In genomic region chr15:49171790-49172189, GRCh38 we compare ENCODE assay signal across 16 cellular contexts. TPM values are rescaled to one million over a fixed set of nuclear protein-coding genes. Genes with fewer than 3 reads are reported as not detected.
DNase-seq lines count a peak whose midpoint lies in the region; ATAC-seq and TF ChIP-seq lines count a peak whose summit lies in the region.
"Had no signal": no experiment of that assay in that cellular context is flagged by ENCODE, and none has a peak within 500 bp of the region (broad histone marks: within the 10 kb centered on the region; RNA-seq: fewer than 3 reads in every experiment).

No MANE protein-coding gene starts in this region.

- H3K27ac Mint-ChIP-seq in HFFc6 (no peak overlapping the region; the same call in 1 of the 2 replicates), naive B cell (peak overlapping the region in 2 of 6 donors; percentile 69 to 84)
- H3K27ac Mint-ChIP-seq in activated CD8-positive, alpha-beta T cell treated with anti-CD3 and anti-CD28 coated beads, Interleukin-2, amount 10 ng/mL, durations not matched to agents 7 days and 5 days = no peak overlapping the region

- H3F3A ChIP-seq in SK-N-SH (replicated peaks; ENCODE audit: insufficient read depth) = peaks cover 9% of the 10 kb centered on the region

- in situ Hi-C loops in gastrocnemius medialis (cut with MboI; ENCODE audit: low sequenced_read_pairs in 4 of 4) = loop anchor here in 1 of 4 donors (25.0 kb wide), 1 partner anchor 309 kb away; no protein-coding TSS in a partner anchor

- 94% methylated on average over 12 of the region's 12 CpGs for WGBS in SK-N-SH (ENCODE audit: low lambda C conversion rate)

- H3K4me2 ChIP-seq in SK-N-SH = peak overlapping the region; percentile 79; the same call in 1 of the 2 replicates

- H3K9me3 ChIP-seq in SK-N-SH (no peaks in the 10 kb centered on the region), gastrocnemius medialis (no peaks in the 10 kb centered on the region)
- H3K9me3 ChIP-seq: adrenal gland, pancreas, SJSA1, transverse colon had no signal

- H3K36me3 ChIP-seq in SK-N-SH (replicated peaks in 1 of 2; ENCODE audit: control insufficient read depth in 1 of 2, insufficient read depth in 2 of 2, low read length in 1 of 2) = no peaks in the 10 kb centered on the region
- H3K36me3 ChIP-seq in gastrocnemius medialis = no peaks in the 10 kb centered on the region
- H3K36me3 ChIP-seq: adrenal gland, pancreas, SJSA1, transverse colon had no signal

- TF ChIP-seq POLR2A in gastrocnemius medialis (IDR thresholded peaks at IDR 0.05) = no peak

- H3K4me3 ChIP-seq in SK-N-SH (ENCODE audit: low read depth in 2 of 2, low read length in 1 of 2) = no peak overlapping the region
- no peak overlapping the region for H3K4me3 ChIP-seq in gastrocnemius medialis
- H3K4me3 ChIP-seq: SJSA1 had no signal

- POLR2A ChIA-PET in SK-N-SH (lab: Yijun Ruan, JAX) = no interaction called here
- POLR2A ChIA-PET in activated CD8-positive, alpha-beta T cell treated with anti-CD3 and anti-CD28 coated beads, Interleukin-2, amount 10 ng/mL, durations not matched to agents 7 days and 5 days (lab: Charles Lee) = no interaction called here

- DNase-seq in SK-N-SH (no peak), HFFc6 (no peak), naive B cell (no peak), gastrocnemius medialis (no peak)
- DNase-seq in activated CD8-positive, alpha-beta T cell treated with anti-CD3 and anti-CD28 coated beads, Interleukin-2, amount 10 ng/mL, durations not matched to agents 7 days and 5 days = no peak
- DNase-seq: activated CD4-positive, alpha-beta T cell treated with anti-CD3 and anti-CD28 coated beads, Interleukin-2, amount 50 U/mL, for 1 hour; adrenal gland; NCI-H774; pancreas; stimulated activated CD4-positive, alpha-beta T cell treated with anti-CD3 and anti-CD28 coated beads, Interleukin-12 subunit alpha, Interleukin-12 subunit beta, amount 100 ng/mL, for 4 hours; transverse colon had no signal

- ATAC-seq in SK-N-SH treated with all-trans-retinoic acid at 6 μM for 48 hours (no peak), naive B cell (ENCODE audit: low read depth in 2 of 2) (no peak), HG02571 (IDR thresholded peaks at IDR 0.05; ENCODE audit: unreplicated experiment) (no peak), gastrocnemius medialis (no peak), GM18870 (IDR thresholded peaks at IDR 0.05; ENCODE audit: unreplicated experiment) (no peak)
- no peak for ATAC-seq in activated CD8-positive, alpha-beta T cell treated with anti-CD3 and anti-CD28 coated beads, Interleukin-2, amount 10 ng/mL, durations not matched to agents 7 days and 5 days
- ATAC-seq: pancreas had no signal

- no peak for TF ChIP-seq CTCF in SK-N-SH (IDR thresholded peaks at IDR 0.05)
- no peak for TF ChIP-seq CTCF in HFFc6 (IDR thresholded peaks at IDR 0.05)
- TF ChIP-seq CTCF in gastrocnemius medialis (IDR thresholded peaks at IDR 0.05 in 4 of 5, conservative IDR thresholded peaks at IDR 0.05 in 1 of 5) = no peak

- H3K9me3 Mint-ChIP-seq in HFFc6 = no peaks in the 10 kb centered on the region
- no peaks in the 10 kb centered on the region for H3K9me3 Mint-ChIP-seq in activated CD8-positive, alpha-beta T cell treated with anti-CD3 and anti-CD28 coated beads, Interleukin-2, amount 10 ng/mL, durations not matched to agents 7 days and 5 days (ENCODE audit: insufficient read depth)
- H3K9me3 Mint-ChIP-seq in naive B cell = no peaks in the 10 kb centered on the region

- no peaks in the 10 kb centered on the region for H4K20me1 ChIP-seq in SK-N-SH (ENCODE audit: insufficient read depth)

- 0 out of 2 replicates have a peak, but pooled peaks cover 3% of the 10 kb centered on the region for H3K9me2 ChIP-seq in SK-N-SH

- CTCF ChIA-PET in SK-N-SH (lab: Yijun Ruan, JAX) = interaction anchor here (0.7 kb wide), 1 partner anchor 118 kb away, joined by 3 read pairs; no protein-coding TSS in a partner anchor
- CTCF ChIA-PET in activated CD8-positive, alpha-beta T cell treated with anti-CD3 and anti-CD28 coated beads, Interleukin-2, amount 10 ng/mL, durations not matched to agents 7 days and 5 days (lab: Charles Lee) = no interaction called here

- no peaks in the 10 kb centered on the region for H3K36me3 Mint-ChIP-seq in HFFc6 (ENCODE audit: low read depth)
- H3K36me3 Mint-ChIP-seq in activated CD8-positive, alpha-beta T cell treated with anti-CD3 and anti-CD28 coated beads, Interleukin-2, amount 10 ng/mL, durations not matched to agents 7 days and 5 days (ENCODE audit: low read depth) = peaks cover 19% of the 10 kb centered on the region
- H3K36me3 Mint-ChIP-seq in naive B cell = no peaks in the 10 kb centered on the region

- H3K27me3 ChIP-seq in SK-N-SH (ENCODE audit: insufficient read depth) (no peaks in the 10 kb centered on the region), gastrocnemius medialis (no peaks in the 10 kb centered on the region)
- H3K27me3 ChIP-seq: adrenal gland, pancreas, SJSA1, transverse colon had no signal

- peaks cover 11% of the 10 kb centered on the region for H3K79me2 ChIP-seq in SK-N-SH (ENCODE audit: insufficient read depth)

- peaks cover 33% of the 10 kb centered on the region for H3K4me1 Mint-ChIP-seq in HFFc6 (ENCODE audit: low read depth)
- peaks cover 32% of the 10 kb centered on the region for H3K4me1 Mint-ChIP-seq in activated CD8-positive, alpha-beta T cell treated with anti-CD3 and anti-CD28 coated beads, Interleukin-2, amount 10 ng/mL, durations not matched to agents 7 days and 5 days (ENCODE audit: low read depth)
- peaks cover 22 to 34% (median 32%) of the 10 kb centered on the region in 3 donors for H3K4me1 Mint-ChIP-seq in naive B cell

- H3K4me1 ChIP-seq in SK-N-SH (ENCODE audit: control insufficient read depth in 1 of 2, insufficient read depth in 2 of 2, low read depth in 1 of 2, low read length in 1 of 2) (peaks cover 0 to 3% of the 10 kb centered on the region in 2 experiments; a peak in 1 of 4 replicates), gastrocnemius medialis (no peaks in the 10 kb centered on the region)
- H3K4me1 ChIP-seq: SJSA1 had no signal

- no peak overlapping the region for H3K9ac ChIP-seq in SK-N-SH

- intact Hi-C loops in gastrocnemius medialis (cut with DNase I; ENCODE audit: low total_unique reads) = no loop called here

- no peak for TF ChIP-seq EP300 in SK-N-SH (IDR thresholded peaks at IDR 0.05; ENCODE audit: borderline replicate concordance in 1 of 2, low read depth in 1 of 2, low read length in 1 of 2)

- peak overlapping the region; percentile 92 for H3K4me3 Mint-ChIP-seq in HFFc6
- H3K4me3 Mint-ChIP-seq in activated CD8-positive, alpha-beta T cell treated with anti-CD3 and anti-CD28 coated beads, Interleukin-2, amount 10 ng/mL, durations not matched to agents 7 days and 5 days = peak overlapping the region; percentile 90
- peak overlapping the region in 6 of 8 donors; percentile 29 to 85 (median 41) for H3K4me3 Mint-ChIP-seq in naive B cell

- H2AFZ ChIP-seq in SK-N-SH (ENCODE audit: low read depth) = no peak overlapping the region

- H3K27ac ChIP-seq in SK-N-SH (ENCODE audit: low read depth in 2 of 2, low read length in 1 of 2) (no peak overlapping the region), gastrocnemius medialis (no peak overlapping the region)
- H3K27ac ChIP-seq: adrenal gland, coronary artery, pancreas, SJSA1 had no signal

- TF ChIP-seq RAD21 in SK-N-SH (IDR thresholded peaks at IDR 0.05; ENCODE audit: low read length) = no peak

- H3K27me3 Mint-ChIP-seq in HFFc6 (ENCODE audit: insufficient read depth) (no peaks in the 10 kb centered on the region), naive B cell (no peaks in the 10 kb centered on the region)
- H3K27me3 Mint-ChIP-seq in activated CD8-positive, alpha-beta T cell treated with anti-CD3 and anti-CD28 coated beads, Interleukin-2, amount 10 ng/mL, durations not matched to agents 7 days and 5 days (ENCODE audit: low read depth) = no peaks in the 10 kb centered on the region

TF ChIP-seq in SK-N-SH, 30 proteins besides CTCF, POLR2A, EP300 and RAD21 (continues in another document):
- TF ChIP-seq RFX5 (IDR thresholded peaks at IDR 0.05; ENCODE audit: low read length) = no peak
- TF ChIP-seq USF2 (IDR thresholded peaks at IDR 0.05; ENCODE audit: borderline replicate concordance, low read depth, low read length) = no peak

TF ChIP-seq in SK-N-SH treated with all-trans-retinoic acid at 6 μM for 48 hours, 23 proteins besides CTCF, POLR2A, EP300 and RAD21 (continues in another document):
- TF ChIP-seq GLIS3 (CRISPR knock-in tag; IDR thresholded peaks at IDR 0.05) = no peak
- no peak for TF ChIP-seq TCF4 (CRISPR knock-in tag; IDR thresholded peaks at IDR 0.05; ENCODE audit: borderline replicate concordance)

RNA-seq across cellular contexts. Expression of gene GALK2, which starts 1.7 kb away (rescaled TPM):
- polyA plus RNA-seq in SK-N-SH (2012; rRNA removed) (19.0 TPM in 2 replicates), naive B cell (ENCODE audit: low read depth in 6 of 6) (10 to 100 TPM; 12.6 to 26.4 (median 15.4) TPM)
- 16.7 and 22.0 TPM in 2 replicates for polyA plus RNA-seq in SK-N-SH (2012; cell fraction: cytosol; rRNA removed)
- polyA plus RNA-seq in SK-N-SH (2012; cell fraction: nucleus; rRNA removed) = 17.6 and 19.7 TPM in 2 replicates
- 10 to 100 TPM; 17.5 to 24.7 (median 21.6) TPM for total RNA-seq in HFFc6 (2021; fragmentation: NEBNext Ultra II Directional; extraction: Animal tissue kit (Norgen Biotek cat#: 25700))
- 10 to 100 TPM; 23.1 to 24.6 TPM for total RNA-seq in activated CD8-positive, alpha-beta T cell treated with anti-CD3 and anti-CD28 coated beads, Interleukin-2, amount 10 ng/mL, durations not matched to agents 7 days and 5 days
- total RNA-seq in gastrocnemius medialis = 10 to 100 TPM; 19.1 to 29.5 (median 22.9) TPM

RNA-seq across cellular contexts. Expression of gene COPS2, which starts 16.4 kb away (rescaled TPM):
- polyA plus RNA-seq in SK-N-SH (2012; rRNA removed) (21.3 and 27.7 TPM in 2 replicates), naive B cell (ENCODE audit: low read depth in 6 of 6) (10 to 100 TPM; 27.1 to 46.8 (median 33.0) TPM)
- 38.9 and 50.1 TPM in 2 replicates for polyA plus RNA-seq in SK-N-SH (2012; cell fraction: cytosol; rRNA removed)
- 7.9 and 17.5 TPM in 2 replicates for polyA plus RNA-seq in SK-N-SH (2012; cell fraction: nucleus; rRNA removed)
- total RNA-seq in HFFc6 (2021; fragmentation: NEBNext Ultra II Directional; extraction: Animal tissue kit (Norgen Biotek cat#: 25700)) = 100 to 1,000 TPM; 116 to 126 (median 122) TPM
- total RNA-seq in activated CD8-positive, alpha-beta T cell treated with anti-CD3 and anti-CD28 coated beads, Interleukin-2, amount 10 ng/mL, durations not matched to agents 7 days and 5 days = 10 to 100 TPM; 55.8 to 56.8 TPM
- 10 to 100 TPM; 69.5 to 98.2 (median 93.2) TPM for total RNA-seq in gastrocnemius medialis

Comparison
In these comparisons a context has a peak if more than half of its experiments do, and no peak if none do; other contexts are left out.
1. H3K4me3 Mint-ChIP-seq: peak in every context shown above with its lines; median percentile 92 in HFFc6; 90 in activated CD8-positive, alpha-beta T cell treated with anti-CD3 and anti-CD28 coated beads, Interleukin-2, amount 10 ng/mL, durations not matched to agents 7 days and 5 days; 41 in naive B cell.